ENCODE assay signal across 14 cellular contexts in the genomic region with DNA sequence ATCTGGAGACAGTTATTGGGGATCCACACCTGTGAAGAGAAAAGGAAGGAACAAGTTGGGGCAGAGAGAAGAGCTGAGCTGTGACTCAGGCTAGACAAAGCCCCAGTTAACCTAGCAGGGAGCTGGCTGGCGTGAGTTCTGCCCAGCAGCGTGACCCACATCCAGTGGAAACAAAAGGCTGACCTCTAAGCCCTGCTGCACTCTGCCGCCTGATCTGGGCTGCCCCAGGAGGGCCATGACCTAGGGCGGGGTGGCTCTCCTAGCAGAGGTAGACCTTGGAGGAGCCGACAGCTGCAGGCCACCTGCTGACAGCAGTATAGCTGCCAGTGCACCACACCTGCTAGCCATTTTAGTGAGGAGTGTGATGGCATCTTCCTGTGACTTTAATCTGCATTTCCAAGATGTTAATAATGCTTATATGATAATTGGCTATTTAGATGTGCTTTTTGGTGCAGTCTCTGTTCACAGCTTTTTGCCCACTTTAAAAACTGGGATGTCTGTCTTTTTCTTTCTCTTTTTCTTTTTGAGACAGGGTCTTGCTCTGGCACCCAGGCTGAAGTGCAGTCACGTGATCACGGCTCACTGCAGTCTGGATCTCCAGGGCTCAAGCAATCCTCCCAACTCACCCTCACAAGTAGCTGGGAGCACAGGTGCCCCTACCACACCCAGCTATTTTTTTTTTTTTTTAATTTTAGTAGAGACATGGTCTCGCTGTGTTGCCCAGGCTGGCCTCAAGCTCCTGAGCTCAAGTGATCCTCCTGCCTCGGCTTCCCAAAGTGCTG.
A peak's percentile ranks its signal among the peaks of the same experiment; 100 is the strongest.
DNase-seq lines count a peak whose midpoint lies in the region; ATAC-seq, FAIRE-seq and TF ChIP-seq lines count a peak whose summit lies in the region.
"Had no signal": no experiment of that assay in that cellular context is flagged by ENCODE, and none has a peak within 500 bp of the region (broad histone marks: within the 10 kb centered on the region; RNA-seq: fewer than 3 reads in every experiment).

No MANE protein-coding gene starts in this region.

- CTCF ChIA-PET in Caco-2 (lab: Charles Lee) (interaction anchor here (2.2 kb wide), 1 partner anchor 53 kb away, joined by 23 read pairs; no protein-coding TSS in a partner anchor), GM12878 (lab: Yijun Ruan, JAX) (interaction anchor here (0.6 to 3.6 kb wide), 5 partner anchors 9 to 211 kb away, joined by 4 to 18 read pairs (median 6); no protein-coding TSS in a partner anchor)
- CTCF ChIA-PET in activated naive CD4-positive, alpha-beta T cell treated with anti-CD3 and anti-CD28 coated beads for 36 hours (lab: Charles Lee): interaction anchor here (0.7 to 1.2 kb wide), 2 partner anchors 53 to 657 kb away, joined by 3 to 4 read pairs; no protein-coding TSS in a partner anchor
- CTCF ChIA-PET in CD4-positive, alpha-beta memory T cell (lab: Charles Lee; ENCODE audit: partially characterized antibody): interaction anchor here (1.0 to 4.2 kb wide), 5 partner anchors 53 to 360 kb away, joined by 3 to 18 read pairs (median 6); a partner anchor contains a TSS

- WGBS in GM12878 (ENCODE audit: insufficient coverage, insufficient replicate concordance, low lambda C conversion rate, missing lambda C conversion rate): 9% methylated on average over 9 of the region's 9 CpGs
- 57% methylated on average over 9 of the region's 9 CpGs for WGBS in liver

- no peaks in the 10 kb centered on the region for H3K36me3 Mint-ChIP-seq in Caco-2 (ENCODE audit: insufficient read depth, unreplicated experiment)
- H3K36me3 Mint-ChIP-seq in activated naive CD4-positive, alpha-beta T cell treated with anti-CD3 and anti-CD28 coated beads for 36 hours (ENCODE audit: low read depth): no peaks in the 10 kb centered on the region
- H3K36me3 Mint-ChIP-seq in CD4-positive, alpha-beta memory T cell: no peaks in the 10 kb centered on the region

- RAD21 ChIA-PET in GM12878 (lab: Charles Lee; ENCODE audit: unreplicated experiment): interaction anchor here (1.5 to 2.4 kb wide), 2 partner anchors 53 to 360 kb away, joined by 4 to 11 read pairs; no protein-coding TSS in a partner anchor

- TF ChIP-seq RAD21 in Ishikawa (IDR thresholded peaks at IDR 0.05; ENCODE audit: low read depth) (peak; percentile 21; the same call in 1 of the 2 replicates), GM12878 (IDR thresholded peaks at IDR 0.05; ENCODE audit: insufficient read depth, low read depth, low read length) (no peak), liver (IDR thresholded peaks at IDR 0.05) (peak in 1 of 2 donors; percentile 14)

- BruUV-seq in Caco-2 (replicated peaks; lab: Mats Ljungman, UMichigan) (no TSS peak), GM12878 (replicated peaks; lab: Mats Ljungman, UMichigan) (no TSS peak)

- H3K27ac Mint-ChIP-seq in Caco-2 (ENCODE audit: unreplicated experiment): no peak overlapping the region
- H3K27ac Mint-ChIP-seq in activated naive CD4-positive, alpha-beta T cell treated with anti-CD3 and anti-CD28 coated beads for 36 hours: no peak overlapping the region
- H3K27ac Mint-ChIP-seq in CD4-positive, alpha-beta memory T cell: no peak overlapping the region

- H3K27me3 ChIP-seq in Caco-2 (replicated peaks; ENCODE audit: control insufficient read depth, insufficient read depth, low read length): no peaks in the 10 kb centered on the region
- H3K27me3 ChIP-seq in GM12878 (replicated peaks in 1 of 2; ENCODE audit: control insufficient read depth in 2 of 2, insufficient read depth in 2 of 2, low read length in 1 of 2): no peaks in the 10 kb centered on the region; a peak in 1 of 4 replicates
- H3K27me3 ChIP-seq in liver (ENCODE audit: control insufficient read depth in 4 of 4, insufficient read depth in 4 of 4, low read length in 3 of 4): no peaks in the 10 kb centered on the region
- H3K27me3 ChIP-seq in CD4-positive, alpha-beta memory T cell (ENCODE audit: insufficient read depth, low read length): no peaks in the 10 kb centered on the region
- H3K27me3 ChIP-seq: pancreas, SJSA1 had no signal

- no peak overlapping the region for H3K27ac ChIP-seq in GM12878 (ENCODE audit: control insufficient read depth, insufficient read depth)
- H3K27ac ChIP-seq in liver (ENCODE audit: low read depth in 1 of 2, low read length in 2 of 2): no peak overlapping the region
- H3K27ac ChIP-seq in CD4-positive, alpha-beta memory T cell (ENCODE audit: low read depth, low read length): no peak overlapping the region
- H3K27ac ChIP-seq: GM23248, pancreas, SJSA1, VCaP had no signal

- TF ChIP-seq CTCF in Caco-2 (IDR thresholded peaks at IDR 0.05; ENCODE audit: insufficient read depth in 1 of 2, low read depth in 1 of 2, low read length in 1 of 2, severe bottlenecking in 1 of 2, unreplicated experiment in 1 of 2) (peak in 1 of 2 experiments; percentile 47), GM12878 (IDR thresholded peaks at IDR 0.05 in 2 of 3, conservative IDR thresholded peaks at IDR 0.05 in 1 of 3; ENCODE audit: control insufficient read depth in 2 of 3, extremely low read depth in 1 of 3, insufficient read depth in 1 of 3, low read depth in 3 of 3, low read length in 3 of 3) (no peak), liver (IDR thresholded peaks at IDR 0.05; ENCODE audit: low read depth, low read length, missing input control) (no peak)

- H3K9ac ChIP-seq in GM12878 (ENCODE audit: control insufficient read depth, insufficient read depth, low read length) (no peak overlapping the region), liver (ENCODE audit: low read depth in 1 of 2, low read length in 2 of 2) (no peak overlapping the region)
- H3K9ac ChIP-seq: GM23248 had no signal

- H2AFZ ChIP-seq in GM12878 (ENCODE audit: control insufficient read depth, low read depth, low read length): no peak overlapping the region
- H2AFZ ChIP-seq: GM23248 had no signal

- POLR2A ChIA-PET in Caco-2 (lab: Charles Lee) (no interaction called here), GM12878 (lab: Charles Lee) (no interaction called here)
- POLR2A ChIA-PET in CD4-positive, alpha-beta memory T cell (lab: Charles Lee; ENCODE audit: partially characterized antibody): no interaction called here

- peak; percentile 37 for ATAC-seq in GM12878
- no peak for ATAC-seq in GM19328 (IDR thresholded peaks at IDR 0.05; ENCODE audit: unreplicated experiment)
- ATAC-seq: pancreas had no signal

- H3K4me1 ChIP-seq in Caco-2 (peaks cover 34% of the 10 kb centered on the region), GM12878 (ENCODE audit: control insufficient read depth, insufficient read depth, low read length) (no peaks in the 10 kb centered on the region), liver (ENCODE audit: control insufficient read depth in 4 of 4, insufficient read depth in 4 of 4, low read length in 3 of 4) (peaks cover 0 to 2% (median 0%) of the 10 kb centered on the region in 4 donors)
- no peaks in the 10 kb centered on the region for H3K4me1 ChIP-seq in CD4-positive, alpha-beta memory T cell (ENCODE audit: insufficient read depth, low read length)
- H3K4me1 ChIP-seq: pancreas had no signal

- no peaks in the 10 kb centered on the region for H3K27me3 Mint-ChIP-seq in Caco-2 (ENCODE audit: insufficient read depth, unreplicated experiment)
- no peaks in the 10 kb centered on the region for H3K27me3 Mint-ChIP-seq in activated naive CD4-positive, alpha-beta T cell treated with anti-CD3 and anti-CD28 coated beads for 36 hours (ENCODE audit: low read depth)
- peaks cover 0 to 2% of the 10 kb centered on the region in 2 donors for H3K27me3 Mint-ChIP-seq in CD4-positive, alpha-beta memory T cell

- H4K20me1 ChIP-seq in GM12878 (ENCODE audit: control insufficient read depth, insufficient read depth): no peaks in the 10 kb centered on the region

- peak; percentile 62; the same call in 1 of the 2 replicates for TF ChIP-seq EP300 in Ishikawa (IDR thresholded peaks at IDR 0.05; ENCODE audit: borderline replicate concordance)
- TF ChIP-seq EP300 in GM12878 (IDR thresholded peaks at IDR 0.05; ENCODE audit: borderline replicate concordance in 1 of 2, control insufficient read depth in 1 of 2, low read depth in 2 of 2, low read length in 2 of 2): no peak

- intact Hi-C loops in Caco-2 (cut with micrococcal nuclease; ENCODE audit: unreplicated experiment): loop anchor here (1.0 kb wide), 1 partner anchor 53 kb away; no protein-coding TSS in a partner anchor
- intact Hi-C loops in GM12878 (cut with micrococcal nuclease; ENCODE audit: unreplicated experiment): no loop called here
- intact Hi-C loops in activated naive CD4-positive, alpha-beta T cell treated with anti-CD3 and anti-CD28 coated beads for 36 hours (cut with micrococcal nuclease): no loop called here
- intact Hi-C loops in CD4-positive, alpha-beta memory T cell (cut with micrococcal nuclease): no loop called here

- SMC1A ChIA-PET in GM12878 (lab: Charles Lee; ENCODE audit: uncharacterized antibody, unreplicated experiment): interaction anchor here (1.9 kb wide), 1 partner anchor 53 kb away, joined by 5 read pairs; no protein-coding TSS in a partner anchor

- TF ChIP-seq POLR2A in GM12878 (IDR thresholded peaks at IDR 0.05; ENCODE audit: low read depth, low read length): no peak

- H3K4me3 ChIP-seq in Caco-2 (ENCODE audit: low read depth, low read length) (no peak overlapping the region), GM12878 (no peak overlapping the region), liver (ENCODE audit: low read depth in 1 of 3, low read length in 3 of 3) (no peak overlapping the region)
- no peak overlapping the region for H3K4me3 ChIP-seq in CD4-positive, alpha-beta memory T cell (ENCODE audit: low read length in 2 of 2)
- H3K4me3 ChIP-seq: GM23248, pancreas, SJSA1 had no signal

- H3K36me3 ChIP-seq in Caco-2 (ENCODE audit: control insufficient read depth, insufficient read depth, low read length) (no peaks in the 10 kb centered on the region), GM12878 (ENCODE audit: control insufficient read depth in 2 of 2, insufficient read depth in 2 of 2, low read length in 1 of 2) (no peaks in the 10 kb centered on the region), liver (ENCODE audit: control insufficient read depth in 4 of 4, insufficient read depth in 3 of 4, low read depth in 1 of 4, low read length in 3 of 4) (no peaks in the 10 kb centered on the region)
- H3K36me3 ChIP-seq in CD4-positive, alpha-beta memory T cell (ENCODE audit: insufficient read depth, low read length): no peaks in the 10 kb centered on the region
- H3K36me3 ChIP-seq: pancreas, SJSA1 had no signal

- no peaks in the 10 kb centered on the region for H3K9me3 ChIP-seq in Caco-2
- H3K9me3 ChIP-seq in GM12878 (replicated peaks; ENCODE audit: control insufficient read depth, insufficient read depth, low read length): no peaks in the 10 kb centered on the region
- H3K9me3 ChIP-seq in liver (ENCODE audit: control insufficient read depth in 4 of 4, low read length in 3 of 4): no peaks in the 10 kb centered on the region
- H3K9me3 ChIP-seq in CD4-positive, alpha-beta memory T cell (ENCODE audit: control insufficient read depth in 1 of 2, low read length in 2 of 2): no peaks in the 10 kb centered on the region
- H3K9me3 ChIP-seq: pancreas, SJSA1 had no signal

- peak; percentile 59 to 67 for DNase-seq in Caco-2
- no peak for DNase-seq in GM12878 (ENCODE audit: low read depth, low spot score)
- no peak for DNase-seq in stimulated activated CD4-positive, alpha-beta T cell treated with anti-CD3 and anti-CD28 coated beads, Interleukin-4, amount 100 ng/mL, for 4 hours
- no peak for DNase-seq in activated naive CD4-positive, alpha-beta T cell treated with anti-CD3 and anti-CD28 coated beads for 36 hours
- DNase-seq in CD4-positive, alpha-beta memory T cell: no peak
- DNase-seq: GM23248; NCI-H2107; pancreas; stimulated activated CD4-positive, alpha-beta T cell treated with anti-CD3 and anti-CD28 coated beads, Interleukin-2, amount 100 ng/mL, for 48 hours had no signal

- H3K4me3 Mint-ChIP-seq in Caco-2 (ENCODE audit: unreplicated experiment): no peak overlapping the region
- H3K4me3 Mint-ChIP-seq in activated naive CD4-positive, alpha-beta T cell treated with anti-CD3 and anti-CD28 coated beads for 36 hours: no peak overlapping the region
- no peak overlapping the region for H3K4me3 Mint-ChIP-seq in CD4-positive, alpha-beta memory T cell

- in situ Hi-C loops in GM12878 (cut with MboI): no loop called here

- FAIRE-seq in GM12878 (lab: Jason Lieb, UNC): no peak
- FAIRE-seq: pancreas had no signal

- no peak overlapping the region for H3K4me2 ChIP-seq in GM12878 (ENCODE audit: control insufficient read depth, insufficient read depth)

- peaks cover 23% of the 10 kb centered on the region for H3K4me1 Mint-ChIP-seq in Caco-2 (ENCODE audit: low read depth, unreplicated experiment)
- H3K4me1 Mint-ChIP-seq in activated naive CD4-positive, alpha-beta T cell treated with anti-CD3 and anti-CD28 coated beads for 36 hours (ENCODE audit: low read depth): no peaks in the 10 kb centered on the region
- H3K4me1 Mint-ChIP-seq in CD4-positive, alpha-beta memory T cell: peaks cover 0 to 2% (median under 1%) of the 10 kb centered on the region in 4 donors

- no peaks in the 10 kb centered on the region for H3K9me3 Mint-ChIP-seq in Caco-2 (ENCODE audit: unreplicated experiment)
- no peaks in the 10 kb centered on the region for H3K9me3 Mint-ChIP-seq in activated naive CD4-positive, alpha-beta T cell treated with anti-CD3 and anti-CD28 coated beads for 36 hours
- H3K9me3 Mint-ChIP-seq in CD4-positive, alpha-beta memory T cell: no peaks in the 10 kb centered on the region

- H3K79me2 ChIP-seq in GM12878 (ENCODE audit: control insufficient read depth, insufficient read depth, low read length): no peaks in the 10 kb centered on the region

Comparison
In these comparisons a context has a peak if more than half of its experiments do, and no peak if none do; other contexts are left out.
1. DNase-seq: peak in Caco-2 (2 of 2); none in GM12878 (single experiment), stimulated activated CD4-positive, alpha-beta T cell treated with anti-CD3 and anti-CD28 coated beads, Interleukin-4, amount 100 ng/mL, for 4 hours (0 of 2), activated naive CD4-positive, alpha-beta T cell treated with anti-CD3 and anti-CD28 coated beads for 36 hours (single experiment) and CD4-positive, alpha-beta memory T cell (0 of 5).